ENCODE assay signal across 18 cellular contexts in the genomic region with DNA sequence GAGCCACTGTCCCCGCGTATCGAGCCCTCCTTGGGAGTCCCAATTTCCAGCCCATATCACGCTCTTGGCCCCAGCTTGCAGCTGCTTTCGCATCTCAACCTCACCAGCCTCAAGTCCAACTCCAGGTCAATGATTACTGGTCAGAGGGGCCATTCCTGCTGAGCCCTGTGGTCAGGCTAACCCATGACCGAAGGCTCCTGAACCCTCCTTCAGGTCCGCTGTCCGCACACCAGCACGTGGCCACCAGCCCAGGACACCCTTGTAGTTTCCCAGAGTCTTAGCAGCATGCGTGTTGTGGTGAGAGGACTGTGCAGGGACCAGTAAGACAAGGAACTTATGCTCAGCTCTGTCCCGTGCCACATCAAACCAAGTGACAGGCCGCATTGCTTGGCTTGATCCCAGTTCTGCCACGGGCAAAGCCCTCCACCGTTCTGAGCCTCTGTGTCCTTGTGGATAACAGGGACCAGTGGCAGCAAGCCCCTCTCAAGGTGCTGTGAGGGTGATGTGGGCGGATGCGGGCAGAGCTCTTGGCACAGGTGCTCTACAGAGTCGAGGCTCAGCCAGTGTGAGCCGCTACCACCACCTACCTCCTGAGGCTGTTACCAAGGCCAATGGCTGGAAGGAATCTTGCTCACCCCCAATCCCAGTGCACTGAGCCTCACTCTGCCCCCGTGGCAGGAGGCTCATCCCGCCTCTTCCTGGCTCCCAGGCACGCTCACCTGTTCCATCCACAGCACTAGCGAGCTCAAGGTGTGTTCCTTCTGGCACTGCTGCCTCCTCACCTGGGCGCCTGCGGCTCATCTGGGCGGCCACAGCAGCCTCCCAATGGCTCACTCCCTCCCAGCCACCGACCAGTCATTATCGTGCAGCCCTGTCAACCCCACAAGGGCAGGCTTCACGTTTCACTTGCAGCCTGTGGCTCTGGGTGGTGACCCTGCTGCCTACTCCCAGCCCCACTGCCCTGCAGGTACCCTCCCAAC. TPM values are rescaled to one million over a fixed set of nuclear protein-coding genes. Genes with fewer than 3 reads are reported as not detected.
DNase-seq lines count a peak whose midpoint lies in the region; ATAC-seq and TF ChIP-seq lines count a peak whose summit lies in the region.
"Had no signal": no experiment of that assay in that cellular context is flagged by ENCODE, and none has a peak within 500 bp of the region (broad histone marks: within the 10 kb centered on the region; RNA-seq: fewer than 3 reads in every experiment).

No MANE protein-coding gene starts in this region.

- H3K9me3 Mint-ChIP-seq in activated CD8-positive, alpha-beta T cell treated with anti-CD3 and anti-CD28 coated beads, Interleukin-2, amount 10 ng/mL, durations not matched to agents 7 days and 5 days (ENCODE audit: insufficient read depth), result no peaks in the 10 kb centered on the region

- DNase-seq in Right ventricle myocardium superior (peak; percentile 29), Right ventricle myocardium inferior (ENCODE audit: missing footprints) (no peak), left lung (peak; percentile 24 to 51), spleen (peak; percentile 46)
- DNase-seq in activated CD8-positive, alpha-beta T cell treated with anti-CD3 and anti-CD28 coated beads, Interleukin-2, amount 10 ng/mL, durations not matched to agents 7 days and 5 days, result no peak
- DNase-seq: 8988T, GOT3, HFFc6, KBM-7, NCI-H1048, NCI-H146, NCI-H2107, NCI-H226, NCI-H526 had no signal

- H3K27me3 ChIP-seq in left lung (peaks cover 0 to 36% of the 10 kb centered on the region in 2 donors), spleen (replicated peaks in 1 of 7) (peaks cover 0 to 30% (median 0%) of the 10 kb centered on the region in 7 donors)
- H3K27me3 ChIP-seq: BLaER1 had no signal

- H3K27ac ChIP-seq in left lung, result no peak overlapping the region
- no peak overlapping the region for H3K27ac ChIP-seq in spleen
- H3K27ac ChIP-seq: BLaER1, RWPE1 had no signal

- no peak for TF ChIP-seq POLR2A in spleen (IDR thresholded peaks at IDR 0.05)

- WGBS in spleen, 5 donors, result 87 to 91% (median 89%) methylated on average over 22 to 28 of the region's 28 CpGs

- no peak overlapping the region for H3K4me3 ChIP-seq in left lung
- no peak overlapping the region for H3K4me3 ChIP-seq in spleen
- H3K4me3 ChIP-seq: BLaER1 had no signal

- H3K4me1 Mint-ChIP-seq in activated CD8-positive, alpha-beta T cell treated with anti-CD3 and anti-CD28 coated beads, Interleukin-2, amount 10 ng/mL, durations not matched to agents 7 days and 5 days (ENCODE audit: low read depth), result no peaks in the 10 kb centered on the region

- no peak for ATAC-seq in Right ventricle myocardium superior (ENCODE audit: poor library complexity)
- no peak for ATAC-seq in Right ventricle myocardium inferior
- no peak for ATAC-seq in left lung
- ATAC-seq in activated CD8-positive, alpha-beta T cell treated with anti-CD3 and anti-CD28 coated beads, Interleukin-2, amount 10 ng/mL, durations not matched to agents 7 days and 5 days, result no peak
- no peak for ATAC-seq in GM21515 (IDR thresholded peaks at IDR 0.05; ENCODE audit: unreplicated experiment)

- H3K4me3 Mint-ChIP-seq in activated CD8-positive, alpha-beta T cell treated with anti-CD3 and anti-CD28 coated beads, Interleukin-2, amount 10 ng/mL, durations not matched to agents 7 days and 5 days, result no peak overlapping the region
- H3K4me3 Mint-ChIP-seq: HFFc6 had no signal

- H3K27me3 Mint-ChIP-seq in activated CD8-positive, alpha-beta T cell treated with anti-CD3 and anti-CD28 coated beads, Interleukin-2, amount 10 ng/mL, durations not matched to agents 7 days and 5 days (ENCODE audit: low read depth), result no peaks in the 10 kb centered on the region

- no peaks in the 10 kb centered on the region for H3K36me3 ChIP-seq in left lung
- no peaks in the 10 kb centered on the region for H3K36me3 ChIP-seq in spleen
- H3K36me3 ChIP-seq: BLaER1 had no signal

- H3K27ac Mint-ChIP-seq in activated CD8-positive, alpha-beta T cell treated with anti-CD3 and anti-CD28 coated beads, Interleukin-2, amount 10 ng/mL, durations not matched to agents 7 days and 5 days, result no peak overlapping the region
- H3K27ac Mint-ChIP-seq: HFFc6 had no signal

- TF ChIP-seq CTCF in left lung (IDR thresholded peaks at IDR 0.05), result no peak
- TF ChIP-seq CTCF in spleen (IDR thresholded peaks at IDR 0.05 in 8 of 11, conservative IDR thresholded peaks at IDR 0.05 in 3 of 11), result no peak

- POLR2A ChIA-PET in activated CD8-positive, alpha-beta T cell treated with anti-CD3 and anti-CD28 coated beads, Interleukin-2, amount 10 ng/mL, durations not matched to agents 7 days and 5 days (lab: Charles Lee), result no interaction called here

- intact Hi-C loops in Right ventricle myocardium superior (cut with DNase I) (loop anchor here (10.0 kb wide), 1 partner anchor 275 kb away; no protein-coding TSS in a partner anchor), Right ventricle myocardium inferior (cut with DNase I) (loop anchor here (10.0 kb wide), 3 partner anchors 225 to 395 kb away; no protein-coding TSS in a partner anchor), left lung (cut with DNase I) (no loop called here), spleen (cut with DNase I; ENCODE audit: low total_unique reads) (no loop called here)

- CTCF ChIA-PET in activated CD8-positive, alpha-beta T cell treated with anti-CD3 and anti-CD28 coated beads, Interleukin-2, amount 10 ng/mL, durations not matched to agents 7 days and 5 days (lab: Charles Lee), result interaction anchor here (1.3 kb wide), 1 partner anchor 9 kb away, joined by 5 read pairs; no protein-coding TSS in a partner anchor

- no peaks in the 10 kb centered on the region for H3K36me3 Mint-ChIP-seq in activated CD8-positive, alpha-beta T cell treated with anti-CD3 and anti-CD28 coated beads, Interleukin-2, amount 10 ng/mL, durations not matched to agents 7 days and 5 days (ENCODE audit: low read depth)

- H3K4me1 ChIP-seq in left lung (no peaks in the 10 kb centered on the region), spleen (no peaks in the 10 kb centered on the region)

- H3K9me3 ChIP-seq in left lung, result peaks cover 0 to 3% of the 10 kb centered on the region in 2 donors
- H3K9me3 ChIP-seq in spleen, result no peaks in the 10 kb centered on the region

RNA-seq across cellular contexts. Expression of gene KRTAP10-1, which starts 20.4 kb away (rescaled TPM):
- not detected for total RNA-seq in Right ventricle myocardium superior
- total RNA-seq in Right ventricle myocardium inferior, result not detected
- total RNA-seq in left lung, result not detected
- total RNA-seq in spleen, result not detected
- not detected for polyA plus RNA-seq in spleen
- not detected for total RNA-seq in activated CD8-positive, alpha-beta T cell treated with anti-CD3 and anti-CD28 coated beads, Interleukin-2, amount 10 ng/mL, durations not matched to agents 7 days and 5 days
- total RNA-seq: HFFc6 had no signal

RNA-seq across cellular contexts. Expression of gene KRTAP10-2, which starts 31.7 kb away (rescaled TPM):
- not detected for total RNA-seq in Right ventricle myocardium superior
- not detected for total RNA-seq in Right ventricle myocardium inferior
- under 1 TPM in 1 of 2 donors, not detected in 1; 0.24 TPM for total RNA-seq in left lung
- total RNA-seq in spleen, result not detected
- not detected for polyA plus RNA-seq in spleen
- total RNA-seq in activated CD8-positive, alpha-beta T cell treated with anti-CD3 and anti-CD28 coated beads, Interleukin-2, amount 10 ng/mL, durations not matched to agents 7 days and 5 days, result not detected
- total RNA-seq: HFFc6, OCI-LY7 had no signal

RNA-seq across cellular contexts. Expression of gene KRTAP10-3, which starts 39.0 kb away (rescaled TPM):
- total RNA-seq in Right ventricle myocardium superior, result not detected
- total RNA-seq in Right ventricle myocardium inferior, result not detected
- total RNA-seq in left lung, result not detected
- total RNA-seq in spleen, result not detected
- polyA plus RNA-seq in spleen, result not detected
- not detected for total RNA-seq in activated CD8-positive, alpha-beta T cell treated with anti-CD3 and anti-CD28 coated beads, Interleukin-2, amount 10 ng/mL, durations not matched to agents 7 days and 5 days
- total RNA-seq: HFFc6, OCI-LY7 had no signal

RNA-seq across cellular contexts. Expression of gene KRTAP10-4, which starts 53.9 kb away (rescaled TPM):
- not detected for total RNA-seq in Right ventricle myocardium superior
- not detected for total RNA-seq in Right ventricle myocardium inferior
- not detected for total RNA-seq in left lung
- total RNA-seq in spleen, result not detected
- polyA plus RNA-seq in spleen, result not detected
- total RNA-seq in activated CD8-positive, alpha-beta T cell treated with anti-CD3 and anti-CD28 coated beads, Interleukin-2, amount 10 ng/mL, durations not matched to agents 7 days and 5 days, result not detected
- total RNA-seq: HFFc6, OCI-LY7 had no signal

Comparison
In these comparisons a context has a peak if more than half of its experiments do, and no peak if none do; other contexts are left out.
1. DNase-seq: peak in Right ventricle myocardium superior (single experiment), left lung (2 of 2) and spleen (single experiment); none in Right ventricle myocardium inferior (single experiment) and activated CD8-positive, alpha-beta T cell treated with anti-CD3 and anti-CD28 coated beads, Interleukin-2, amount 10 ng/mL, durations not matched to agents 7 days and 5 days (single experiment).
2. intact Hi-C loops: an anchor here in Right ventricle myocardium superior (10.0 kb wide) and Right ventricle myocardium inferior (10.0 kb wide); none called in left lung and spleen.